ENCODE assay signal across 8 cellular contexts in the genomic region with DNA sequence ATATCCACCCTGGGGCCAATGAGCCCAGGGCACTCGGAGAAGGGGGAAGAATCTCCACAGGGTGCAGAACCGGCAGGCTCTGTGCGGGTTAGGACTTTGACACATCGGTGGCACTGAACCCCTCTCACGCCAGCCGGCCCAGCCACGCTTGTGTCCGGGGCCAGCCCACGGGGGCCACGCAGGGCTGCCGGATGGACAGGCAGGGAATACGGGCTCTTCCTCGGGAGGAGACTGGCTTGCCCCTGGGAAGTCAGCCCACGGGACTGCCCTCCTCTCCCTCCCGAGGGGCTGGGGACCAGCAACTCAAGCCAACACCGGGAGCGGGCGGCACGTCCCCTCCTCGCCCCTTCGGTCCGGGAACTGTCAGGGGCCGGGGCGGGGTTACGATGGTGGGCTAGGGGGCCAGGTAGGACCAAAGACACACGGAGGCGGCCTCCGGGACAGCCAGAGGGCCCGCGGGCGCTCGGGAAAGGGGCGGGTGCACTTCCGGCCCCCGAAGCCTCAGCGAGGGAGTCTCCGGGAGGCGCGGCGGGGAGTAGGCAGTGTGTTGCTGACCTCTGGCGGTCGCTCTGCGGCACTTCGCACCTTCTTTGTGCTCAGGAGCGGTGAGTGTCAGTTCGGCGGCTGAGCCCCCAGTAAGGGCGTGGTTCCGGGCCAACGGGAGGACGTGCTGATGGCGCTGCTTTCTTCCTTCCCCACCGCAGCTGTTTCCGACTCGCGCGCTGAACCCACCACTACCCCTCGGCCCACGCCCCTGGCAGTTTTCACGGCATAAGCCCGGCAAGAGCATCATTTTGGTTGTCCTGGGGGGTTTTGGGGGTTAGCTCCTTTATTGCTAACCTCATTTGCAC. TPM values are rescaled to one million over a fixed set of nuclear protein-coding genes. Genes with fewer than 3 reads are reported as not detected.
DNase-seq lines count a peak whose midpoint lies in the region; ATAC-seq and TF ChIP-seq lines count a peak whose summit lies in the region.

No MANE protein-coding gene starts in this region.

- peak overlapping the region; percentile 66 for H3K23ac ChIP-seq in neuronal stem cell (ENCODE audit: low read depth, low read length, poor library complexity)

- no CpG with 5 or more reads among the region's 61 CpGs for WGBS in gastroesophageal sphincter (ENCODE audit: low coverage in 1 of 2), 2 donors
- WGBS in neuronal stem cell (ENCODE audit: extremely low coverage in 2 of 2, insufficient read length in 2 of 2, insufficient replicate concordance in 1 of 2), 2 donors: no CpG with 5 or more reads among the region's 61 CpGs

- TF ChIP-seq CTCF in RWPE2 (IDR thresholded peaks at IDR 0.05; ENCODE audit: poor library complexity, severe bottlenecking): peak; percentile 91
- peak; percentile 80 to 97 (median 96) for TF ChIP-seq CTCF in gastroesophageal sphincter (IDR thresholded peaks at IDR 0.05)

- H2BK5ac ChIP-seq in neuronal stem cell (ENCODE audit: low read length): peak overlapping the region; percentile 69

- H3K14ac ChIP-seq in neuronal stem cell (ENCODE audit: low read length): no peak overlapping the region

- peak overlapping the region; percentile 84 for H3K4me2 ChIP-seq in neuronal stem cell (ENCODE audit: insufficient read depth, low read length, poor library complexity, severe bottlenecking)

- peak overlapping the region; percentile 92 for H3K9ac ChIP-seq in neuronal stem cell (ENCODE audit: low read depth, low read length, poor library complexity)

- H3K4me3 ChIP-seq in RWPE2 (ENCODE audit: severe bottlenecking) (peak overlapping the region; percentile 44), gastroesophageal sphincter (peak overlapping the region; percentile 46 to 66), neuronal stem cell (ENCODE audit: low read length in 2 of 2) (peak overlapping the region; percentile 42 to 76)

- peak overlapping the region; percentile 42 for H2BK120ac ChIP-seq in neuronal stem cell (ENCODE audit: low read depth, low read length)

- no peaks in the 10 kb centered on the region for H3K4me1 ChIP-seq in RWPE2 (ENCODE audit: insufficient read depth, poor library complexity, severe bottlenecking)
- H3K4me1 ChIP-seq in gastroesophageal sphincter: peaks cover 0 to 14% (median 5%) of the 10 kb centered on the region in 3 donors
- H3K4me1 ChIP-seq in neuronal stem cell (ENCODE audit: control insufficient read depth in 2 of 2, insufficient read depth in 1 of 2, low read depth in 1 of 2, low read length in 2 of 2): peaks cover 3 to 5% of the 10 kb centered on the region in 2 donors

- H3K27ac ChIP-seq in RWPE2 (ENCODE audit: poor library complexity, severe bottlenecking) (no peak overlapping the region), gastroesophageal sphincter (peak overlapping the region; percentile 19 to 85 (median 82)), neuronal stem cell (replicated peaks; ENCODE audit: low read length) (no peak overlapping the region)

- DNase-seq in EH (ENCODE audit: low read depth) (peak; percentile 82), KG1 (lab: John Stamatoyannopoulos, UW) (peak; percentile 55), RWPE2 (ENCODE audit: low spot score) (peak; percentile 78), neuronal stem cell (ENCODE audit: low spot score) (peak; percentile 78), stromal cell of bone marrow (ENCODE audit: low read depth) (peak; percentile 47)
- peak; percentile 95 for DNase-seq in activated effector memory CD4-positive, alpha-beta T cell treated with anti-CD3 and anti-CD28 coated beads, Interleukin-2, amount 50 U/mL, for 16 hours

- H3K9me3 ChIP-seq in RWPE2 (ENCODE audit: severe bottlenecking): no peaks in the 10 kb centered on the region
- H3K9me3 ChIP-seq in gastroesophageal sphincter: no peaks in the 10 kb centered on the region
- H3K9me3 ChIP-seq in neuronal stem cell (replicated peaks in 1 of 2; ENCODE audit: control insufficient read depth in 2 of 2, insufficient read depth in 1 of 2, low read depth in 1 of 2, low read length in 2 of 2): peaks cover 0 to 2% of the 10 kb centered on the region in 2 donors

- no peak for TF ChIP-seq EP300 in gastroesophageal sphincter (IDR thresholded peaks at IDR 0.05)

- ATAC-seq in GM21786 (IDR thresholded peaks at IDR 0.05; ENCODE audit: unreplicated experiment) (peak; percentile 95), RWPE2 (ENCODE audit: low read depth) (peak; percentile 98), gastroesophageal sphincter (peak; percentile 97)

- no peaks in the 10 kb centered on the region for H3K36me3 ChIP-seq in RWPE2 (ENCODE audit: low read depth)
- H3K36me3 ChIP-seq in gastroesophageal sphincter: no peaks in the 10 kb centered on the region
- no peaks in the 10 kb centered on the region for H3K36me3 ChIP-seq in neuronal stem cell (replicated peaks in 1 of 2; ENCODE audit: control insufficient read depth in 2 of 2, insufficient read depth in 2 of 2, low read length in 2 of 2)

- H2BK12ac ChIP-seq in neuronal stem cell (ENCODE audit: low read length): peak overlapping the region; percentile 94

- no peaks in the 10 kb centered on the region for H3K79me1 ChIP-seq in neuronal stem cell (ENCODE audit: low read depth, low read length)

- H2AFZ ChIP-seq in neuronal stem cell (ENCODE audit: low read length): peak overlapping the region; percentile 97

- H4K8ac ChIP-seq in neuronal stem cell (ENCODE audit: low read depth, low read length): peak overlapping the region; percentile 95

- peak; percentile 27 to 41 for TF ChIP-seq POLR2A in gastroesophageal sphincter (IDR thresholded peaks at IDR 0.05)

- peak overlapping the region; percentile 34 for H2BK15ac ChIP-seq in neuronal stem cell (ENCODE audit: low read length)

- peak overlapping the region; percentile 43 for H3K4ac ChIP-seq in neuronal stem cell (ENCODE audit: low read length)

- H3K27me3 ChIP-seq in RWPE2 (ENCODE audit: insufficient read depth, poor library complexity, severe bottlenecking) (no peaks in the 10 kb centered on the region), gastroesophageal sphincter (no peaks in the 10 kb centered on the region), neuronal stem cell (ENCODE audit: control insufficient read depth in 3 of 3, insufficient read depth in 3 of 3, low read depth in 1 of 3, low read length in 3 of 3) (peaks cover 0 to 31% (median 0%) of the 10 kb centered on the region in 3 experiments)

- peak overlapping the region; percentile 92 for H3K18ac ChIP-seq in neuronal stem cell (ENCODE audit: low read length)

- peak overlapping the region; percentile 86 for H2AK5ac ChIP-seq in neuronal stem cell (ENCODE audit: low read depth, low read length)

- peak overlapping the region; percentile 40 for H4K91ac ChIP-seq in neuronal stem cell (ENCODE audit: low read depth, low read length, poor library complexity)

RNA-seq across cellular contexts. Expression of gene CYP8B1, which starts 5.1 kb away (rescaled TPM):
- total RNA-seq in gastroesophageal sphincter: not detected
- polyA plus RNA-seq in neuronal stem cell (2013, experiment 1 of 2): not detected
- polyA plus RNA-seq in neuronal stem cell (2013, experiment 2 of 2): not detected

RNA-seq across cellular contexts. Expression of gene ZNF662, which starts 25.1 kb away (rescaled TPM):
- 10 to 100 TPM in 2 of 4 donors, 1 to 10 TPM in 2; 4.3 to 18.2 (median 10.3) TPM for total RNA-seq in gastroesophageal sphincter
- polyA plus RNA-seq in neuronal stem cell (2013, experiment 1 of 2): 0.06 TPM
- polyA plus RNA-seq in neuronal stem cell (2013, experiment 2 of 2): 0.06 TPM

Comparison
In these comparisons a context has a peak if more than half of its experiments do, and no peak if none do; other contexts are left out.
1. H3K27ac ChIP-seq: peak in gastroesophageal sphincter (4 of 4); none in RWPE2 (single experiment) and neuronal stem cell (single experiment).
2. Peak in every context shown above with its lines, with median percentiles within 50 percentile points of each other: DNase-seq, ATAC-seq and H3K4me3 ChIP-seq.